In genomic region chr10:404341-404740, GRCh38 we compare ENCODE assay signal across 26 cellular contexts.
A peak's percentile ranks its signal among the peaks of the same experiment; 100 is the strongest.
DNase-seq lines count a peak whose midpoint lies in the region; ATAC-seq and TF ChIP-seq lines count a peak whose summit lies in the region.
"Had no signal": no experiment of that assay in that cellular context is flagged by ENCODE, and none has a peak within 500 bp of the region (broad histone marks: within the 10 kb centered on the region; RNA-seq: fewer than 3 reads in every experiment).

No MANE protein-coding gene starts in this region.

- H2AFZ ChIP-seq in GM23248 = no peak overlapping the region

- POLR2A ChIA-PET in AG04449 (lab: Yijun Ruan, JAX) = no interaction called here
- POLR2A ChIA-PET in RWPE1 (lab: Yijun Ruan, JAX; ENCODE audit: low non-redundant PET) = no interaction called here

- TF ChIP-seq POLR2A in suprapubic skin (IDR thresholded peaks at IDR 0.05) = no peak

- TF ChIP-seq CTCF in AG04449 (IDR thresholded peaks at IDR 0.05; ENCODE audit: insufficient read depth, low read length, missing control alignments) = no peak
- no peak for TF ChIP-seq CTCF in RWPE1 (conservative IDR thresholded peaks at IDR 0.05; ENCODE audit: low read depth)
- TF ChIP-seq CTCF in suprapubic skin (IDR thresholded peaks at IDR 0.05) = no peak

- H3K79me2 ChIP-seq in GM23248 (ENCODE audit: insufficient read depth) = no peaks in the 10 kb centered on the region

- no peak for TF ChIP-seq EP300 in suprapubic skin (IDR thresholded peaks at IDR 0.05)

- H3K9me3 ChIP-seq in GM23248 (ENCODE audit: low read depth) (no peaks in the 10 kb centered on the region), suprapubic skin (no peaks in the 10 kb centered on the region)
- H3K9me3 ChIP-seq: gastrocnemius medialis, psoas muscle, vagina had no signal

- H3K9me2 ChIP-seq in GM23248 (ENCODE audit: insufficient read depth) = no peaks in the 10 kb centered on the region

- DNase-seq in AG04449 (ENCODE audit: low read depth, low spot score) (peak; percentile 59), GM23248 (peak; percentile 70), astrocyte of the hippocampus (ENCODE audit: low read depth, low spot score) (peak; percentile 34), fibroblast of the conjunctiva (ENCODE audit: low read depth) (peak; percentile 39), RWPE1 (ENCODE audit: low spot score) (no peak), suprapubic skin (ENCODE audit: low spot score in 2 of 2) (no peak), RPMI8226 (no peak)
- DNase-seq: activated naive CD8-positive, alpha-beta T cell treated with anti-CD3 and anti-CD28 coated beads, Interleukin-2, amount 50 U/mL, for 24 hours; CD8-positive, alpha-beta T cell; central memory CD4-positive, alpha-beta T cell; DMS53; effector memory CD8-positive, alpha-beta T cell; gastrocnemius medialis; left cardiac atrium; NCI-H2029; NCI-H446; psoas muscle; small intestine; stimulated activated CD4-positive, alpha-beta T cell treated with anti-CD3 and anti-CD28 coated beads, Interleukin-4, amount 100 ng/mL, for 1 hour; SW 1271 had no signal

- H3F3A ChIP-seq in GM23248 (ENCODE audit: insufficient read depth) = peaks cover 17% of the 10 kb centered on the region

- no peaks in the 10 kb centered on the region for H3K27me3 ChIP-seq in GM23248 (replicated peaks; ENCODE audit: insufficient read depth)
- H3K27me3 ChIP-seq in suprapubic skin = no peaks in the 10 kb centered on the region
- H3K27me3 ChIP-seq: gastrocnemius medialis, vagina had no signal

- no peaks in the 10 kb centered on the region for H4K20me1 ChIP-seq in GM23248 (ENCODE audit: insufficient read depth)

- no peak for ATAC-seq in GM21619 (IDR thresholded peaks at IDR 0.05; ENCODE audit: unreplicated experiment)
- ATAC-seq: activated naive CD8-positive, alpha-beta T cell treated with anti-CD3 and anti-CD28 coated beads, Interleukin-2, amount 50 U/mL, for 24 hours; activated T-helper 17 cell treated with anti-CD3 and anti-CD28 coated beads, Interleukin-2, amount 50 U/mL, for 72 hours; CD8-positive, alpha-beta T cell; effector memory CD8-positive, alpha-beta T cell; gastrocnemius medialis; HCT116; K562; left cardiac atrium; psoas muscle had no signal

- 50 to 53% methylated on average over 4 of the region's 4 CpGs for WGBS in GM23248 (ENCODE audit: low coverage in 1 of 2, low lambda C conversion rate in 2 of 2, missing lambda C conversion rate in 2 of 2), 2 experiments
- WGBS in suprapubic skin = 82% methylated on average over 4 of the region's 4 CpGs

- H3K4me3 ChIP-seq in AG04449 (ENCODE audit: low read depth, low read length) = no peak overlapping the region
- no peak overlapping the region for H3K4me3 ChIP-seq in GM23248
- H3K4me3 ChIP-seq in suprapubic skin = no peak overlapping the region
- H3K4me3 ChIP-seq: gastrocnemius medialis, K562, psoas muscle, vagina had no signal

- H3K36me3 ChIP-seq in GM23248 (ENCODE audit: low read depth) = peaks cover 11% of the 10 kb centered on the region
- H3K36me3 ChIP-seq in suprapubic skin = peaks cover 14% of the 10 kb centered on the region

- CTCF ChIA-PET in AG04449 (lab: Yijun Ruan, JAX) = no interaction called here
- CTCF ChIA-PET in RWPE1 (lab: Yijun Ruan, JAX) = no interaction called here

- no peak overlapping the region for H3K4me2 ChIP-seq in GM23248 (ENCODE audit: unreplicated experiment)

- H3K9ac ChIP-seq in GM23248 = no peak overlapping the region

- H3K27ac ChIP-seq in GM23248 = peak overlapping the region; percentile 20
- H3K27ac ChIP-seq in RWPE1 = no peak overlapping the region
- H3K27ac ChIP-seq in suprapubic skin = no peak overlapping the region
- H3K27ac ChIP-seq: gastrocnemius medialis, HL-60, psoas muscle, vagina had no signal

- in situ Hi-C loops in GM23248 (cut with MboI) = no loop called here

- peaks cover 9% of the 10 kb centered on the region for H3K4me1 ChIP-seq in GM23248 (ENCODE audit: insufficient read depth)
- H3K4me1 ChIP-seq in suprapubic skin = no peaks in the 10 kb centered on the region
- H3K4me1 ChIP-seq: gastrocnemius medialis, psoas muscle, vagina had no signal

Comparison
In these comparisons a context has a peak if more than half of its experiments do, and no peak if none do; other contexts are left out.
1. DNase-seq: peak in AG04449 (single experiment), GM23248 (single experiment), astrocyte of the hippocampus (single experiment) and fibroblast of the conjunctiva (single experiment); none in RWPE1 (single experiment), suprapubic skin (0 of 2) and RPMI8226 (single experiment).